In the genomic region with DNA sequence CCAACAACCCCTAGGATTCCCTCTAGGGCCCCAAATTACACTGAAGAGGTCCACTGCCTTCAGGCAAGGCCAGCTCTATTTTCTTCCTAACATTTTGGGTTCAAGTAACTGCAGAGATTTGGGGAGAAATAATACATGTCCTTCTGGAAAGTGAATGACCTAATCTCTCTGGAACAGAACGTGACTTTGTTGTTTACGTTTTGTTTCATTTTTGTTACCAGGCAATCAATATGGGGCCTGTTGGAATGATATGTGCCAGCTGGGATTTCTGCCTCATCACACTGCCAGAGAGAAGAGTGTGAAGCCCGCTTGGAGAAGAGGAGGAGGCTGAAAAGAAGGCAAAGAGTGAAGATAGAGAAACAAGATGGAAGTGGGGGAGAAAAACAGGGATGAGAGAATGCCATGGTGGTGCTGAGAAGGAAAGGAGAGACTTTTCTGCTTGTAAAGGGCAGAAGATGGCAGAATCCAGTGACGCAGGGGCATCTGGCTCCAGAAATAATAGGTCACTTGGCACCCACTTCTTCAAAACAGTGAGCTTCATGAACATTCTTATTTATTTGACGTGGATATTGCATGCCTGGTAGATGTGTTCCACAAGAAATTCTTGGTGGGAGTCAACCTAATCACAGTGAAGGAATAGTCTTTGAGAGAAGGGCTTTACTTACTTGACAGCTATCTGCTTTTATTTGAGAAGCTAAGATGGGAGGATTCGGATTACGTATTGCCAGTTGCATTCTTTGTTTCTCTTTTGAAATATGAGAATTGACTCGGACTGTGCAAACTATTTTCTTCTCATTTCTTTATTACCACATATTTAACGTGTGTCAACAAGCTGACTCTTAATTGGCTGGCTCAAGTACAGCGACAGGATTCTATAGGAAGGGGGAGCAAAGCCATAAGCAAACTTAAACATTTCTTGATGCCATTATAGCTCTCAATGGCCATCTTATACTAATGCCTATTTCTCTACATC, we compare ENCODE assay signal across 18 cellular contexts.
DNase-seq lines count a peak whose midpoint lies in the region; ATAC-seq and TF ChIP-seq lines count a peak whose summit lies in the region.
"Had no signal": no experiment of that assay in that cellular context is flagged by ENCODE, and none has a peak within 500 bp of the region (broad histone marks: within the 10 kb centered on the region; RNA-seq: fewer than 3 reads in every experiment).

No MANE protein-coding gene starts in this region.

- H3K27ac ChIP-seq in right cardiac atrium (ENCODE audit: low read length) (no peak overlapping the region), heart left ventricle (no peak overlapping the region), esophagus squamous epithelium (peak overlapping the region; percentile 36 to 84 (median 56))
- H3K27ac ChIP-seq: tibial artery, VCaP had no signal

- 61% methylated on average over 10 of the region's 10 CpGs for WGBS in right cardiac atrium
- 66 to 71% (median 69%) methylated on average over 10 of the region's 10 CpGs for WGBS in heart left ventricle, 4 donors
- 44 to 48% methylated on average over 10 of the region's 10 CpGs for WGBS in esophagus squamous epithelium, 2 donors

- H3K36me3 ChIP-seq in heart left ventricle (no peaks in the 10 kb centered on the region), esophagus squamous epithelium (no peaks in the 10 kb centered on the region), mucosa of descending colon (ENCODE audit: low read depth) (no peaks in the 10 kb centered on the region)
- H3K36me3 ChIP-seq: tibial artery had no signal

- no peak for TF ChIP-seq POLR2A in heart left ventricle (IDR thresholded peaks at IDR 0.05)
- no peak for TF ChIP-seq POLR2A in esophagus squamous epithelium (IDR thresholded peaks at IDR 0.05)

- no peak overlapping the region for H3K4me3 ChIP-seq in right cardiac atrium (ENCODE audit: low read length)
- H3K4me3 ChIP-seq in heart left ventricle, result no peak overlapping the region
- peak overlapping the region in 1 of 4 donors; percentile 34 for H3K4me3 ChIP-seq in esophagus squamous epithelium
- H3K4me3 ChIP-seq in mucosa of descending colon, result no peak overlapping the region
- H3K4me3 ChIP-seq: coronary artery, tibial artery had no signal

- H3K4me1 ChIP-seq in right cardiac atrium (ENCODE audit: control insufficient read depth, insufficient read depth, low read length), result no peaks in the 10 kb centered on the region
- H3K4me1 ChIP-seq in heart left ventricle, result no peaks in the 10 kb centered on the region
- H3K4me1 ChIP-seq in esophagus squamous epithelium, result peaks cover 0 to 3% (median 0%) of the 10 kb centered on the region in 3 donors
- H3K4me1 ChIP-seq in mucosa of descending colon (ENCODE audit: low read depth), result no peaks in the 10 kb centered on the region
- H3K4me1 ChIP-seq: tibial artery had no signal

- no peak for TF ChIP-seq CTCF in heart left ventricle (IDR thresholded peaks at IDR 0.05)
- no peak for TF ChIP-seq CTCF in esophagus squamous epithelium (IDR thresholded peaks at IDR 0.05)
- TF ChIP-seq CTCF in mucosa of descending colon (IDR thresholded peaks at IDR 0.05), result no peak

- peak; percentile 11 to 50 for ATAC-seq in right cardiac atrium
- no peak for ATAC-seq in heart left ventricle
- ATAC-seq in mucosa of descending colon, result peak; percentile 25
- ATAC-seq in GM21737 (IDR thresholded peaks at IDR 0.05; ENCODE audit: unreplicated experiment), result no peak
- no peak for ATAC-seq in GM18502 (IDR thresholded peaks at IDR 0.05; ENCODE audit: poor library complexity, unreplicated experiment)
- ATAC-seq in GM21723 (IDR thresholded peaks at IDR 0.05; ENCODE audit: unreplicated experiment), result no peak

- DNase-seq in right cardiac atrium, result peak in 1 of 3 donors; percentile 43
- DNase-seq in heart left ventricle, result no peak
- no peak for DNase-seq in esophagus squamous epithelium (lab: John Stamatoyannopoulos, UW)
- no peak for DNase-seq in mucosa of descending colon
- DNase-seq in GOT3 (lab: John Stamatoyannopoulos, UW), result no peak
- DNase-seq: activated CD4-positive, alpha-beta memory T cell treated with anti-CD3 and anti-CD28 coated beads for 36 hours; activated naive CD4-positive, alpha-beta T cell treated with anti-CD3 and anti-CD28 coated beads, Interleukin-2, amount 50 U/mL, for 16 hours; DMS53; glutamatergic neuron; MV-4-11; NCI-H1930; NCI-H510A treated with DMSO at 0.1 percent for 48 hours; tibial artery had no signal

- intact Hi-C loops in right cardiac atrium (cut with DNase I) (no loop called here), heart left ventricle (cut with DNase I) (no loop called here), esophagus squamous epithelium (cut with DNase I) (no loop called here), mucosa of descending colon (cut with DNase I, micrococcal nuclease) (no loop called here)

- H3K27me3 ChIP-seq in right cardiac atrium (ENCODE audit: control insufficient read depth, insufficient read depth), result no peaks in the 10 kb centered on the region
- no peaks in the 10 kb centered on the region for H3K27me3 ChIP-seq in heart left ventricle
- H3K27me3 ChIP-seq in esophagus squamous epithelium, result no peaks in the 10 kb centered on the region
- H3K27me3 ChIP-seq: tibial artery had no signal

- H3K9me3 ChIP-seq in right cardiac atrium (ENCODE audit: control insufficient read depth, low read length), result no peaks in the 10 kb centered on the region
- no peaks in the 10 kb centered on the region for H3K9me3 ChIP-seq in heart left ventricle
- H3K9me3 ChIP-seq in esophagus squamous epithelium, result no peaks in the 10 kb centered on the region
- no peaks in the 10 kb centered on the region for H3K9me3 ChIP-seq in mucosa of descending colon
- H3K9me3 ChIP-seq: tibial artery had no signal

Comparison
In these comparisons a context has a peak if more than half of its experiments do, and no peak if none do; other contexts are left out.
1. ATAC-seq: peak in right cardiac atrium (2 of 2) and mucosa of descending colon (single experiment); none in heart left ventricle (0 of 4), GM21737 (single experiment), GM18502 (single experiment) and GM21723 (single experiment).
2. H3K27ac ChIP-seq: peak in esophagus squamous epithelium (4 of 4); none in right cardiac atrium (single experiment) and heart left ventricle (0 of 12).